Comparison of ENCODE assay signal across 8 cellular contexts in genomic region chr6:155313602-155314091, GRCh38. TPM values are rescaled to one million over a fixed set of nuclear protein-coding genes. Genes with fewer than 3 reads are reported as not detected.
DNase-seq lines count a peak whose midpoint lies in the region; ATAC-seq and TF ChIP-seq lines count a peak whose summit lies in the region.

No MANE protein-coding gene starts in this region.

- H3K4me1 ChIP-seq in esophagus (ENCODE audit: control insufficient read depth in 2 of 2, insufficient read depth in 2 of 2, low read length in 1 of 2) (no peaks in the 10 kb centered on the region), neuronal stem cell (ENCODE audit: control insufficient read depth in 2 of 2, insufficient read depth in 1 of 2, low read depth in 1 of 2, low read length in 2 of 2) (peaks cover 0 to 5% of the 10 kb centered on the region in 2 donors)

- 0 to 1% methylated on average over 15 of the region's 15 CpGs for WGBS in esophagus, 2 donors
- no CpG with 5 or more reads among the region's 15 CpGs for WGBS in neuronal stem cell (ENCODE audit: extremely low coverage in 2 of 2, insufficient read length in 2 of 2, insufficient replicate concordance in 1 of 2), 2 donors

- H2BK5ac ChIP-seq in neuronal stem cell (ENCODE audit: low read length), result peak overlapping the region; percentile 77

- intact Hi-C loops in posterior cingulate gyrus (cut with DNase I), result loop anchor here (2.0 to 5.0 kb wide), 3 partner anchors 41 to 581 kb away; partner anchors contain the start of gene SCAF8

- no peaks in the 10 kb centered on the region for H3K79me1 ChIP-seq in neuronal stem cell (ENCODE audit: low read depth, low read length)

- H3K4me2 ChIP-seq in SU-DHL-6 (ENCODE audit: low read depth, low read length, poor library complexity, severe bottlenecking), result peak overlapping the region; percentile 94
- peak overlapping the region; percentile 74 for H3K4me2 ChIP-seq in neuronal stem cell (ENCODE audit: insufficient read depth, low read length, poor library complexity, severe bottlenecking)

- peak overlapping the region; percentile 62 for H3K27ac ChIP-seq in SU-DHL-6 (ENCODE audit: low read depth, low read length)
- peak overlapping the region; percentile 84 to 92 for H3K27ac ChIP-seq in esophagus (ENCODE audit: low read depth in 2 of 2, low read length in 1 of 2)
- H3K27ac ChIP-seq in neuronal stem cell (replicated peaks; ENCODE audit: low read length), result no peak overlapping the region

- peaks cover 33% of the 10 kb centered on the region for H3F3A ChIP-seq in SU-DHL-6 (ENCODE audit: insufficient read depth)

- H3K9ac ChIP-seq in SU-DHL-6 (ENCODE audit: low read length), result peak overlapping the region; percentile 93
- H3K9ac ChIP-seq in neuronal stem cell (ENCODE audit: low read depth, low read length, poor library complexity), result peak overlapping the region; percentile 91

- H3K4ac ChIP-seq in neuronal stem cell (ENCODE audit: low read length), result no peak overlapping the region

- DNase-seq in CD1c-positive myeloid dendritic cell (ENCODE audit: extremely low spot score), result peak; percentile 19
- no peak for DNase-seq in neuronal stem cell (ENCODE audit: low spot score)
- DNase-seq in posterior cingulate gyrus, result no peak
- DNase-seq in SHP77 treated with DMSO at 0.1 percent for 48 hours (lab: John Stamatoyannopoulos, UW), result no peak

- no peak overlapping the region for H2AK5ac ChIP-seq in neuronal stem cell (ENCODE audit: low read depth, low read length)

- peak overlapping the region; percentile 88 for H3K18ac ChIP-seq in neuronal stem cell (ENCODE audit: low read length)

- ATAC-seq in GM19328 (IDR thresholded peaks at IDR 0.05; ENCODE audit: unreplicated experiment) (peak; percentile 6), HG03457 (IDR thresholded peaks at IDR 0.05; ENCODE audit: unreplicated experiment) (peak; percentile 6)

- H3K27me3 ChIP-seq in SU-DHL-6 (ENCODE audit: low read length) (no peaks in the 10 kb centered on the region), esophagus (ENCODE audit: control insufficient read depth in 1 of 2, insufficient read depth in 2 of 2, low read length in 2 of 2) (no peaks in the 10 kb centered on the region), neuronal stem cell (ENCODE audit: control insufficient read depth in 3 of 3, insufficient read depth in 3 of 3, low read depth in 1 of 3, low read length in 3 of 3) (no peaks in the 10 kb centered on the region)

- no peak overlapping the region for H4K8ac ChIP-seq in neuronal stem cell (ENCODE audit: low read depth, low read length)

- no peaks in the 10 kb centered on the region for H3K9me2 ChIP-seq in SU-DHL-6 (replicated peaks; ENCODE audit: insufficient read depth, low read length)

- H2AFZ ChIP-seq in SU-DHL-6 (ENCODE audit: low read depth, low read length, severe bottlenecking) (peak overlapping the region; percentile 63), neuronal stem cell (ENCODE audit: low read length) (peak overlapping the region; percentile 92)

- no peak overlapping the region for H2BK12ac ChIP-seq in neuronal stem cell (ENCODE audit: low read length)

- H3K4me3 ChIP-seq in SU-DHL-6 (ENCODE audit: insufficient read depth, low read length, poor library complexity, severe bottlenecking), result peak overlapping the region; percentile 96
- peak overlapping the region; percentile 79 to 94 for H3K4me3 ChIP-seq in esophagus (ENCODE audit: low read depth in 1 of 2, low read length in 2 of 2)
- peak overlapping the region; percentile 80 to 99 for H3K4me3 ChIP-seq in neuronal stem cell (ENCODE audit: low read length in 2 of 2)

- peak overlapping the region; percentile 3 for H3K14ac ChIP-seq in neuronal stem cell (ENCODE audit: low read length)

- H3K23ac ChIP-seq in neuronal stem cell (ENCODE audit: low read depth, low read length, poor library complexity), result peak overlapping the region; percentile 1

- H3K36me3 ChIP-seq in SU-DHL-6 (ENCODE audit: low read length) (peaks cover 34% of the 10 kb centered on the region; the same call in 1 of the 2 replicates), esophagus (ENCODE audit: control insufficient read depth in 2 of 2, insufficient read depth in 2 of 2, low read length in 1 of 2) (no peaks in the 10 kb centered on the region), neuronal stem cell (replicated peaks in 1 of 2; ENCODE audit: control insufficient read depth in 2 of 2, insufficient read depth in 2 of 2, low read length in 2 of 2) (peaks cover 1 to 41% of the 10 kb centered on the region in 2 donors)

- H2BK15ac ChIP-seq in neuronal stem cell (ENCODE audit: low read length), result no peak overlapping the region

- no peaks in the 10 kb centered on the region for H4K20me1 ChIP-seq in SU-DHL-6 (ENCODE audit: low read depth, low read length)

- H3K9me3 ChIP-seq in SU-DHL-6 (ENCODE audit: insufficient read depth, low read length), result no peaks in the 10 kb centered on the region
- H3K9me3 ChIP-seq in esophagus (ENCODE audit: control insufficient read depth in 2 of 2, insufficient read depth in 1 of 2, low read depth in 1 of 2, low read length in 1 of 2), result no peaks in the 10 kb centered on the region
- H3K9me3 ChIP-seq in neuronal stem cell (replicated peaks in 1 of 2; ENCODE audit: control insufficient read depth in 2 of 2, insufficient read depth in 1 of 2, low read depth in 1 of 2, low read length in 2 of 2), result peaks cover 0 to under 1% of the 10 kb centered on the region in 2 donors

- H4K91ac ChIP-seq in neuronal stem cell (ENCODE audit: low read depth, low read length, poor library complexity), result no peak overlapping the region

- peaks cover 46% of the 10 kb centered on the region for H3K79me2 ChIP-seq in SU-DHL-6 (ENCODE audit: insufficient read depth, low read length)

- no peak overlapping the region for H2BK120ac ChIP-seq in neuronal stem cell (ENCODE audit: low read depth, low read length)

- no peak for TF ChIP-seq CTCF in SU-DHL-6 (IDR thresholded peaks at IDR 0.05; ENCODE audit: insufficient read depth, low read length, poor library complexity, severe bottlenecking)

RNA-seq across cellular contexts. Expression of gene TFB1M, which starts 0.6 kb away (rescaled TPM):
- 10 to 100 TPM; 10.6 to 13.3 TPM for polyA plus RNA-seq in esophagus
- polyA plus RNA-seq in neuronal stem cell (2013, experiment 1 of 2), result 24.2 TPM
- 24.1 TPM for polyA plus RNA-seq in neuronal stem cell (2013, experiment 2 of 2)

RNA-seq across cellular contexts. Expression of gene CLDN20, which starts 49.8 kb away (rescaled TPM):
- polyA plus RNA-seq in esophagus, result not detected
- not detected for polyA plus RNA-seq in neuronal stem cell (2013, experiment 1 of 2)
- not detected for polyA plus RNA-seq in neuronal stem cell (2013, experiment 2 of 2)
